In the genomic region with DNA sequence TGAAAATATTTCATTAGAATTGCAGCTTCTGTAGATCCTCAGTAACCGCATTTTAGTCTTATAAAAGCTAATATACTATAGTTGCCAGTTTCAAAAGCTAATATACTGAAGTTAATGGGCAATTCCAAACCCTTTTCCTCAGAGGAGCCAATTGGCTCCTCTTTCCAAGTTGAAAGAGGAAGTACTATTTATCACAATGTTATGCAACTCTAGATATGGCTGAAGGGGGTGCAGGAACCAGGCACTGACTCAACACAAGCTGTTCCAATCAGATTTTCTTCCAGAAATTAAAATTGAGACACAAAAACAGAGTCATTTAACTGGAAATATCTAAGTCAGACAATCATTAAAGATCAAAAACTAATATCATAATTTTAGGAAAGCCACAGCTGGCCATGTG, we compare ENCODE assay signal across 20 cellular contexts.
"Had no signal": no experiment of that assay in that cellular context is flagged by ENCODE, and none has a peak within 500 bp of the region (broad histone marks: within the 10 kb centered on the region; RNA-seq: fewer than 3 reads in every experiment).

No MANE protein-coding gene starts in this region.

- H3K27ac Mint-ChIP-seq: activated CD4-positive, alpha-beta memory T cell treated with anti-CD3 and anti-CD28 coated beads for 36 hours; activated naive CD8-positive, alpha-beta T cell treated with anti-CD3 and anti-CD28 coated beads, Interleukin-2, amount 10 ng/mL, durations not matched to agents 7 days and 5 days; activated T-helper 17 cell treated with anti-CD3 and anti-CD28 coated beads, Interleukin-2, amount 50 U/mL, for 72 hours; brain; nephron progenitor cell; stimulated activated naive B cell treated with anti-CD40 and anti-IgM and Interleukin-4, amounts not matched to agents 10 μg/mL and 1 μg/mL and 100 μg/mL, for 72 hours; WTC11 had no signal

- H3K27me3 Mint-ChIP-seq: activated CD4-positive, alpha-beta memory T cell treated with anti-CD3 and anti-CD28 coated beads for 36 hours; activated naive CD8-positive, alpha-beta T cell treated with anti-CD3 and anti-CD28 coated beads, Interleukin-2, amount 10 ng/mL, durations not matched to agents 7 days and 5 days; activated T-helper 17 cell treated with anti-CD3 and anti-CD28 coated beads, Interleukin-2, amount 50 U/mL, for 72 hours; stimulated activated naive B cell treated with anti-CD40 and anti-IgM and Interleukin-4, amounts not matched to agents 10 μg/mL and 1 μg/mL and 100 μg/mL, for 72 hours had no signal

- H3K36me3 ChIP-seq: left lung, thyroid gland had no signal

- H3K27me3 ChIP-seq: left lung, thyroid gland had no signal

- DNase-seq: activated CD4-positive, alpha-beta memory T cell treated with anti-CD3 and anti-CD28 coated beads for 36 hours; activated CD4-positive, alpha-beta T cell treated with anti-CD3 and anti-CD28 coated beads for 4 hours; activated naive CD4-positive, alpha-beta T cell; activated naive CD8-positive, alpha-beta T cell treated with anti-CD3 and anti-CD28 coated beads, Interleukin-2, amount 10 ng/mL, durations not matched to agents 7 days and 5 days; activated T-cell treated with anti-CD3 and anti-CD28 coated beads, Interleukin-2, amount 50 U/mL, for 1 hour; amygdala; central memory CD4-positive, alpha-beta T cell; erythroblast; kidney; left lung; nephron progenitor cell; nucleus accumbens; posterior cingulate gyrus; stimulated activated naive B cell treated with anti-CD40 and anti-IgM and Interleukin-4, amounts not matched to agents 10 μg/mL and 1 μg/mL and 100 μg/mL, for 72 hours; T1000; thyroid gland had no signal

- H3K4me1 Mint-ChIP-seq: activated naive CD8-positive, alpha-beta T cell treated with anti-CD3 and anti-CD28 coated beads, Interleukin-2, amount 10 ng/mL, durations not matched to agents 7 days and 5 days; activated T-helper 17 cell treated with anti-CD3 and anti-CD28 coated beads, Interleukin-2, amount 50 U/mL, for 72 hours; brain; nephron progenitor cell; stimulated activated naive B cell treated with anti-CD40 and anti-IgM and Interleukin-4, amounts not matched to agents 10 μg/mL and 1 μg/mL and 100 μg/mL, for 72 hours; WTC11 had no signal

- ATAC-seq: activated T-helper 17 cell treated with anti-CD3 and anti-CD28 coated beads, Interleukin-2, amount 50 U/mL, for 72 hours; left lung; stimulated activated naive B cell treated with anti-CD40 and anti-IgM and Interleukin-4, amounts not matched to agents 10 μg/mL and 1 μg/mL and 100 μg/mL, for 72 hours; WTC11 had no signal

- H3K4me1 ChIP-seq: left lung, thyroid gland had no signal

- H3K36me3 Mint-ChIP-seq: activated CD4-positive, alpha-beta memory T cell treated with anti-CD3 and anti-CD28 coated beads for 36 hours; activated naive CD8-positive, alpha-beta T cell treated with anti-CD3 and anti-CD28 coated beads, Interleukin-2, amount 10 ng/mL, durations not matched to agents 7 days and 5 days; brain; stimulated activated naive B cell treated with anti-CD40 and anti-IgM and Interleukin-4, amounts not matched to agents 10 μg/mL and 1 μg/mL and 100 μg/mL, for 72 hours; WTC11 had no signal

- H3K9me3 Mint-ChIP-seq: activated CD4-positive, alpha-beta memory T cell treated with anti-CD3 and anti-CD28 coated beads for 36 hours; nephron progenitor cell; WTC11 had no signal

- H3K9me3 ChIP-seq: left lung, thyroid gland had no signal

- H3K27ac ChIP-seq: coronary artery, left lung, thyroid gland had no signal

- H3K4me3 ChIP-seq: coronary artery, left lung, thyroid gland had no signal

- H3K4me3 Mint-ChIP-seq: activated CD4-positive, alpha-beta memory T cell treated with anti-CD3 and anti-CD28 coated beads for 36 hours; activated naive CD8-positive, alpha-beta T cell treated with anti-CD3 and anti-CD28 coated beads, Interleukin-2, amount 10 ng/mL, durations not matched to agents 7 days and 5 days; activated T-helper 17 cell treated with anti-CD3 and anti-CD28 coated beads, Interleukin-2, amount 50 U/mL, for 72 hours; brain; nephron progenitor cell; stimulated activated naive B cell treated with anti-CD40 and anti-IgM and Interleukin-4, amounts not matched to agents 10 μg/mL and 1 μg/mL and 100 μg/mL, for 72 hours; WTC11 had no signal
